In the genomic region with DNA sequence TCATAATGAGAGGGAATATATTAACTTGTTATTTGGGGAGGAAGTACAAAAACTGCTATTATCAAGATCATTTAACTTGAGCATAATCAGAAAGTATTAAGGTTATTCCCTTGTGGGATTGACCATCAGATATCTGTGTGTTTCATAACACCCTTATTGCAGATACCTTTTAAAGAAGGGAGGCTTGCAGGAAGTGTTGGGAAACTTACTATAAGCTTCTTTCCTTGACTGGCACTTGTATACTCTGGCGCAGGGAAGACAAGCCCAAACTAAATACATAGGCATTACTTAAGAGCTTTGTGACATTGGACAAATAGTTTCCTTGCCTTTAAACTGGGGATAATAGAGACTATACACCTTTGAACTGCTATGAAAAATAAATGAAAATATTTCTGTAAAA, we compare ENCODE assay signal across 1 cellular context.
TF ChIP-seq lines count a peak whose summit lies in the region.

No MANE protein-coding gene starts in this region.

TF ChIP-seq in GM12878, 131 proteins besides CTCF, POLR2A, EP300 and RAD21:
- TF ChIP-seq RUNX3 (IDR thresholded peaks at IDR 0.05; ENCODE audit: low read length), result no peak
- no peak for TF ChIP-seq POLR2AphosphoS5 (IDR thresholded peaks at IDR 0.05; ENCODE audit: low read length)
- TF ChIP-seq, protein P1, sequence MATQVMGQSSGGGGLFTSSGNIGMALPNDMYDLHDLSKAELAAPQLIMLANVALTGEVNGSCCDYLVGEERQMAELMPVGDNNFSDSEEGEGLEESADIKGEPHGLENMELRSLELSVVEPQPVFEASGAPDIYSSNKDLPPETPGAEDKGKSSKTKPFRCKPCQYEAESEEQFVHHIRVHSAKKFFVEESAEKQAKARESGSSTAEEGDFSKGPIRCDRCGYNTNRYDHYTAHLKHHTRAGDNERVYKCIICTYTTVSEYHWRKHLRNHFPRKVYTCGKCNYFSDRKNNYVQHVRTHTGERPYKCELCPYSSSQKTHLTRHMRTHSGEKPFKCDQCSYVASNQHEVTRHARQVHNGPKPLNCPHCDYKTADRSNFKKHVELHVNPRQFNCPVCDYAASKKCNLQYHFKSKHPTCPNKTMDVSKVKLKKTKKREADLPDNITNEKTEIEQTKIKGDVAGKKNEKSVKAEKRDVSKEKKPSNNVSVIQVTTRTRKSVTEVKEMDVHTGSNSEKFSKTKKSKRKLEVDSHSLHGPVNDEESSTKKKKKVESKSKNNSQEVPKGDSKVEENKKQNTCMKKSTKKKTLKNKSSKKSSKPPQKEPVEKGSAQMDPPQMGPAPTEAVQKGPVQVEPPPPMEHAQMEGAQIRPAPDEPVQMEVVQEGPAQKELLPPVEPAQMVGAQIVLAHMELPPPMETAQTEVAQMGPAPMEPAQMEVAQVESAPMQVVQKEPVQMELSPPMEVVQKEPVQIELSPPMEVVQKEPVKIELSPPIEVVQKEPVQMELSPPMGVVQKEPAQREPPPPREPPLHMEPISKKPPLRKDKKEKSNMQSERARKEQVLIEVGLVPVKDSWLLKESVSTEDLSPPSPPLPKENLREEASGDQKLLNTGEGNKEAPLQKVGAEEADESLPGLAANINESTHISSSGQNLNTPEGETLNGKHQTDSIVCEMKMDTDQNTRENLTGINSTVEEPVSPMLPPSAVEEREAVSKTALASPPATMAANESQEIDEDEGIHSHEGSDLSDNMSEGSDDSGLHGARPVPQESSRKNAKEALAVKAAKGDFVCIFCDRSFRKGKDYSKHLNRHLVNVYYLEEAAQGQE (IDR thresholded peaks at IDR 0.05; ENCODE audit: low read depth, low read length), result no peak
- no peak for TF ChIP-seq SMAD5 (IDR thresholded peaks at IDR 0.05; ENCODE audit: low read depth)
- no peak for TF ChIP-seq ESRRA (IDR thresholded peaks at IDR 0.05; ENCODE audit: low read length)
- TF ChIP-seq, protein P2, sequence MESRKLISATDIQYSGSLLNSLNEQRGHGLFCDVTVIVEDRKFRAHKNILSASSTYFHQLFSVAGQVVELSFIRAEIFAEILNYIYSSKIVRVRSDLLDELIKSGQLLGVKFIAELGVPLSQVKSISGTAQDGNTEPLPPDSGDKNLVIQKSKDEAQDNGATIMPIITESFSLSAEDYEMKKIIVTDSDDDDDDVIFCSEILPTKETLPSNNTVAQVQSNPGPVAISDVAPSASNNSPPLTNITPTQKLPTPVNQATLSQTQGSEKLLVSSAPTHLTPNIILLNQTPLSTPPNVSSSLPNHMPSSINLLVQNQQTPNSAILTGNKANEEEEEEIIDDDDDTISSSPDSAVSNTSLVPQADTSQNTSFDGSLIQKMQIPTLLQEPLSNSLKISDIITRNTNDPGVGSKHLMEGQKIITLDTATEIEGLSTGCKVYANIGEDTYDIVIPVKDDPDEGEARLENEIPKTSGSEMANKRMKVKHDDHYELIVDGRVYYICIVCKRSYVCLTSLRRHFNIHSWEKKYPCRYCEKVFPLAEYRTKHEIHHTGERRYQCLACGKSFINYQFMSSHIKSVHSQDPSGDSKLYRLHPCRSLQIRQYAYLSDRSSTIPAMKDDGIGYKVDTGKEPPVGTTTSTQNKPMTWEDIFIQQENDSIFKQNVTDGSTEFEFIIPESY (IDR thresholded peaks at IDR 0.05), result no peak
- no peak for TF ChIP-seq ZZZ3 (IDR thresholded peaks at IDR 0.05; ENCODE audit: control insufficient read depth, insufficient read length, low read depth)
- no peak for TF ChIP-seq HDAC6 (IDR thresholded peaks at IDR 0.05; ENCODE audit: unreplicated experiment)
- TF ChIP-seq NRF1 (conservative IDR thresholded peaks at IDR 0.05; ENCODE audit: low read depth, low read length), result no peak
- TF ChIP-seq HSF1 (IDR thresholded peaks at IDR 0.05; ENCODE audit: low read depth, low read length), result no peak
